ENCODE assay signal across 8 cellular contexts in the genomic region with DNA sequence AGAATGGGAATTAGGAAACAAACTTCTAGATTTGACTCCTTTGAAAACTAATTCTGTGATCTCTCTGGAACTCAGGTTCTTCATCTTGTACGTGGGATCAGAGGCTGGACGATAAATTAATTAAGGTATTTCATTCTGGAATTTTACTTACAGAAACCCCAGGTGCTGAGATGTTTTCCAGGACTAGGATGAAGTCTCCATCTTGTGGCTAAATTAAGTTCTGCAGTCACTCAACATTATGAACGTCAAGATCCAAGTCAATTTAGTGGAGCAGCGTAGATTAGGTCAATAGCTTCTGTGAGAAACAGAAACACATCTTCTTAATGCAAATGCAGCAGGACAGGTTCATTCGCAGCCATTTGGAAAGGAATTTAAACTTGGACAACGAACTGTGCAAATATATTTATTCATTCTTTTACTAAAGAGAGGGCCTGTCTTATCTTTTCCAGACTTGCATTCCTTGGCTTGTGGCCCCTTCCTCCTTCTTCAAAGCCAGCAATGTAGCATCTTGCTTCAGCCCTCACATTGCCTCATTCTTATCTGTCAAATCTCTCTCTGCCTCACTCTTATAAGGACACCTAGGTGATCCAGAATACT. TPM values are rescaled to one million over a fixed set of nuclear protein-coding genes. Genes with fewer than 3 reads are reported as not detected.
DNase-seq lines count a peak whose midpoint lies in the region; ATAC-seq and TF ChIP-seq lines count a peak whose summit lies in the region.

No MANE protein-coding gene starts in this region.

- BruUV-seq in A673 (replicated peaks; lab: Mats Ljungman, UMichigan), result no TSS peak

- peak; percentile 72 for TF ChIP-seq CTCF in A673 (conservative IDR thresholded peaks at IDR 0.05; ENCODE audit: low read depth, low read length)
- TF ChIP-seq CTCF in GM10266 (IDR thresholded peaks at IDR 0.05; ENCODE audit: control insufficient read depth, insufficient read depth, low read depth, missing control alignments), result peak; percentile 71
- peak; percentile 56 to 82 (median 70) for TF ChIP-seq CTCF in ascending aorta (IDR thresholded peaks at IDR 0.05)
- TF ChIP-seq CTCF in suprapubic skin (IDR thresholded peaks at IDR 0.05), result peak; percentile 66 to 67

- POLR2A ChIA-PET in A673 (lab: Charles Lee; ENCODE audit: low non-redundant PET), result no interaction called here

- peak; percentile 38 for DNase-seq in A673 (ENCODE audit: low spot score)
- peak; percentile 46 for DNase-seq in GM10266 (ENCODE audit: extremely low spot score)
- DNase-seq in NCI-H2107 (lab: John Stamatoyannopoulos, UW), result peak; percentile 1
- no peak for DNase-seq in ascending aorta (ENCODE audit: low spot score in 2 of 2)
- DNase-seq in iPS-NIHi7 (ENCODE audit: extremely low spot score), result peak; percentile 62
- no peak for DNase-seq in suprapubic skin (ENCODE audit: low spot score in 2 of 2)

- no peak for TF ChIP-seq EP300 in suprapubic skin (IDR thresholded peaks at IDR 0.05)

- CTCF ChIA-PET in A673 (lab: Charles Lee), result interaction anchor here (1.0 to 2.0 kb wide), 2 partner anchors 104 to 126 kb away, joined by 3 to 15 read pairs; no protein-coding TSS in a partner anchor

- H3K27me3 ChIP-seq in A673 (replicated peaks; ENCODE audit: insufficient read depth, low read depth, low read length, poor library complexity), result peaks cover 22% of the 10 kb centered on the region
- H3K27me3 ChIP-seq in ascending aorta, result no peaks in the 10 kb centered on the region
- no peaks in the 10 kb centered on the region for H3K27me3 ChIP-seq in suprapubic skin

- H3K9me3 ChIP-seq in A673 (ENCODE audit: low read depth, low read length, poor library complexity, severe bottlenecking) (no peaks in the 10 kb centered on the region), ascending aorta (no peaks in the 10 kb centered on the region), suprapubic skin (no peaks in the 10 kb centered on the region)

- H3K27ac ChIP-seq in A673 (ENCODE audit: low read depth, low read length, poor library complexity, severe bottlenecking), result no peak overlapping the region
- H3K27ac ChIP-seq in ascending aorta, result no peak overlapping the region
- H3K27ac ChIP-seq in suprapubic skin, result no peak overlapping the region

- no peaks in the 10 kb centered on the region for H3K4me1 ChIP-seq in A673 (ENCODE audit: insufficient read depth, low read length, poor library complexity, severe bottlenecking)
- no peaks in the 10 kb centered on the region for H3K4me1 ChIP-seq in ascending aorta
- H3K4me1 ChIP-seq in suprapubic skin, result peaks cover 4% of the 10 kb centered on the region

- ATAC-seq in HG03354 (IDR thresholded peaks at IDR 0.05; ENCODE audit: poor library complexity, severe bottlenecking, unreplicated experiment), result no peak
- no peak for ATAC-seq in HG03108 (IDR thresholded peaks at IDR 0.05; ENCODE audit: unreplicated experiment)

- intact Hi-C loops in A673 (cut with micrococcal nuclease; ENCODE audit: unreplicated experiment) (loop anchor here (1.0 to 5.0 kb wide), 2 partner anchors 125 to 288 kb away; no protein-coding TSS in a partner anchor), ascending aorta (cut with DNase I) (loop anchor here (1.0 kb wide), 1 partner anchor 125 kb away; no protein-coding TSS in a partner anchor)

- H3K4me3 ChIP-seq in A673 (ENCODE audit: low read depth, low read length, poor library complexity, severe bottlenecking) (no peak overlapping the region), ascending aorta (no peak overlapping the region), suprapubic skin (no peak overlapping the region)

- WGBS in suprapubic skin, result 24% methylated on average over 6 of the region's 6 CpGs

- no peak for TF ChIP-seq POLR2A in suprapubic skin (IDR thresholded peaks at IDR 0.05)

- H3K36me3 ChIP-seq in A673 (ENCODE audit: insufficient read depth, low read length, poor library complexity, severe bottlenecking) (no peaks in the 10 kb centered on the region), ascending aorta (no peaks in the 10 kb centered on the region), suprapubic skin (no peaks in the 10 kb centered on the region)

RNA-seq across cellular contexts. Expression of gene TMC3, which starts 26.7 kb away (rescaled TPM):
- total RNA-seq in A673 (2021), result not detected in 2 replicates
- not detected for total RNA-seq in ascending aorta
- total RNA-seq in suprapubic skin, result under 1 TPM in 1 of 4 donors, not detected in 3; 0.16 TPM

Comparison
In these comparisons a context has a peak if more than half of its experiments do, and no peak if none do; other contexts are left out.
1. DNase-seq: peak in A673 (single experiment), GM10266 (single experiment), NCI-H2107 (single experiment) and iPS-NIHi7 (single experiment); none in ascending aorta (0 of 2) and suprapubic skin (0 of 2).
2. Peak in every context shown above with its lines, with median percentiles within 50 percentile points of each other: CTCF ChIP-seq.